Comparison of ENCODE assay signal across 13 cellular contexts in the genomic region with DNA sequence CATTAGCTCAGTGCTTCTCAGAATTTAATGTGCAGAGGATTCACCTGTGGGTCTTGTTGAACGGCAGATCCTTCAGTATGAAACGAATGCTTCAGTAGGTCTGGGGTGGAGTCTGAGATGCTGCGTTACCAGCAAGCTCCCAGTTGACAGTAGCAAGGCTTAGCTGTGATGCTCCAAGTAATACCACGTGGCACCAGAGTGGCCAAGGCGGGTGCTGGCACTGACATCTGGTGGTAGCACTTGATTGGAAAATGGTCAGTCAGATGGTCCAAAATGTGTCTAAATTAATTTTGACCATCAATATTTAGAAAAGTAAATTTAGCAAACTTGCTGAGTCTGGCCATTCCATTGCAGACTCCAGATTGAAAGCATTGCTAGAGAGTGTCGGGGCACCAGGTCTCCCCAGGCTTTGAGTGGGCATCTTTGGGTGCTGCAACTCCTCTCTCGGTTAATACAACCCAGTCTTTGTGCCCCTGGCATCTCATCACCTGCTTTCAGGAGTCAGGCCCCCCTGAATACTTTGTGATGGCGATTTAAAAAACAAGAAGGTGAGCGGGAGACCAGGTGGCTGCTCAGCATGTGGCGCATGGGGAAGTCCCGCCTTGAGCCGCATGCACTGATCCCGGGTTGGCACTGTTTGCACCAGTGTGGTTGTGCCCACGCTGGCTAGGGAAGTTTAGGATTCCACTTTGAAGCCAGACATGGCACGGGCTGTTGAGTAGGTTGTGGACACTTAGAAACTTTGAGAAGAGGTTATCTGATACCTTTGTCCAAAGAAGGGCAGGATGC.
A peak's percentile ranks its signal among the peaks of the same experiment; 100 is the strongest.
DNase-seq lines count a peak whose midpoint lies in the region; ATAC-seq and TF ChIP-seq lines count a peak whose summit lies in the region.
"Had no signal": no experiment of that assay in that cellular context is flagged by ENCODE, and none has a peak within 500 bp of the region (broad histone marks: within the 10 kb centered on the region; RNA-seq: fewer than 3 reads in every experiment).

No MANE protein-coding gene starts in this region.

- ATAC-seq in SK-N-SH treated with all-trans-retinoic acid at 6 μM for 48 hours (peak; percentile 40; the same call in 1 of the 3 replicates), HG02571 (IDR thresholded peaks at IDR 0.05; ENCODE audit: unreplicated experiment) (no peak)

- H3K36me3 ChIP-seq in H7 (replicated peaks; ENCODE audit: control insufficient read depth, insufficient read depth, low read length) (no peaks in the 10 kb centered on the region), HAP-1 (replicated peaks) (no peaks in the 10 kb centered on the region)

- no peak overlapping the region for H3K27ac Mint-ChIP-seq in progenitor cell of endocrine pancreas
- H3K27ac Mint-ChIP-seq: mesothelial cell of epicardium had no signal

- no peak overlapping the region for H3K4me3 ChIP-seq in AG09309 (ENCODE audit: control insufficient read depth, low read depth, low read length)
- H3K4me3 ChIP-seq in H7 (ENCODE audit: insufficient read depth, low read depth, low read length): no peak overlapping the region
- no peak overlapping the region for H3K4me3 ChIP-seq in HAP-1

- H3K36me3 Mint-ChIP-seq in progenitor cell of endocrine pancreas (ENCODE audit: insufficient read depth): peaks cover 1% of the 10 kb centered on the region

- H3K9me3 Mint-ChIP-seq in progenitor cell of endocrine pancreas (ENCODE audit: low read depth): no peaks in the 10 kb centered on the region

- in situ Hi-C loops in HAP-1 (cut with MboI; ENCODE audit: low sequenced_read_pairs): no loop called here

- H3K4me1 ChIP-seq in HAP-1: no peaks in the 10 kb centered on the region
- H3K4me1 ChIP-seq: Caco-2 had no signal

- TF ChIP-seq CTCF in AG09309 (IDR thresholded peaks at IDR 0.05; ENCODE audit: control insufficient read depth, insufficient read depth, low read depth, low read length, missing control alignments) (peak; percentile 10), progenitor cell of endocrine pancreas (IDR thresholded peaks at IDR 0.05; ENCODE audit: unreplicated experiment) (no peak)

- H3K27me3 Mint-ChIP-seq in progenitor cell of endocrine pancreas: no peaks in the 10 kb centered on the region

- no peak overlapping the region for H3K4me3 Mint-ChIP-seq in progenitor cell of endocrine pancreas (ENCODE audit: low read depth)
- H3K4me3 Mint-ChIP-seq: mesothelial cell of epicardium had no signal

- peaks cover 2% of the 10 kb centered on the region for H3K4me1 Mint-ChIP-seq in progenitor cell of endocrine pancreas (ENCODE audit: low read depth)
- H3K4me1 Mint-ChIP-seq: mesothelial cell of epicardium had no signal

- no peak for DNase-seq in AG09309 (ENCODE audit: low read depth)
- DNase-seq in H7: peak; percentile 55
- peak; percentile 24 for DNase-seq in left kidney (ENCODE audit: low read depth, low spot score)
- DNase-seq in T-helper 9 cell: no peak
- DNase-seq in HAP-1 (ENCODE audit: low spot score in 2 of 2): no peak
- no peak for DNase-seq in progenitor cell of endocrine pancreas (ENCODE audit: low spot score, unreplicated experiment)
- DNase-seq: activated CD4-positive, alpha-beta T cell treated with anti-CD3 and anti-CD28 coated beads for 1 hour; activated naive CD4-positive, alpha-beta T cell treated with Interleukin-2 at 50 U/mL for 16 hours; Caco-2; NCI-H1048 had no signal

- H3K27me3 ChIP-seq in H7 (ENCODE audit: control insufficient read depth, insufficient read depth, low read length): no peaks in the 10 kb centered on the region
- no peaks in the 10 kb centered on the region for H3K27me3 ChIP-seq in HAP-1 (ENCODE audit: low read depth)

- H3K9me3 ChIP-seq in HAP-1: no peaks in the 10 kb centered on the region
- H3K9me3 ChIP-seq: Caco-2 had no signal

TF ChIP-seq in SK-N-SH treated with all-trans-retinoic acid at 6 μM for 48 hours, 23 proteins besides CTCF, POLR2A, EP300 and RAD21:
- no peak for TF ChIP-seq SNAI2 (CRISPR knock-in tag; IDR thresholded peaks at IDR 0.05)
- TF ChIP-seq GLIS3 (CRISPR knock-in tag; IDR thresholded peaks at IDR 0.05): no peak
- TF ChIP-seq TOX (CRISPR knock-in tag; IDR thresholded peaks at IDR 0.05; ENCODE audit: borderline replicate concordance): no peak
- TF ChIP-seq ZNF70 (CRISPR knock-in tag; IDR thresholded peaks at IDR 0.05): no peak
- TF ChIP-seq ZFP30 (CRISPR knock-in tag; IDR thresholded peaks at IDR 0.05): no peak
- no peak for TF ChIP-seq TCF4 (CRISPR knock-in tag; IDR thresholded peaks at IDR 0.05; ENCODE audit: borderline replicate concordance)
- TF ChIP-seq ZC3H10 (CRISPR knock-in tag; IDR thresholded peaks at IDR 0.05): no peak
- TF ChIP-seq, protein P1, sequence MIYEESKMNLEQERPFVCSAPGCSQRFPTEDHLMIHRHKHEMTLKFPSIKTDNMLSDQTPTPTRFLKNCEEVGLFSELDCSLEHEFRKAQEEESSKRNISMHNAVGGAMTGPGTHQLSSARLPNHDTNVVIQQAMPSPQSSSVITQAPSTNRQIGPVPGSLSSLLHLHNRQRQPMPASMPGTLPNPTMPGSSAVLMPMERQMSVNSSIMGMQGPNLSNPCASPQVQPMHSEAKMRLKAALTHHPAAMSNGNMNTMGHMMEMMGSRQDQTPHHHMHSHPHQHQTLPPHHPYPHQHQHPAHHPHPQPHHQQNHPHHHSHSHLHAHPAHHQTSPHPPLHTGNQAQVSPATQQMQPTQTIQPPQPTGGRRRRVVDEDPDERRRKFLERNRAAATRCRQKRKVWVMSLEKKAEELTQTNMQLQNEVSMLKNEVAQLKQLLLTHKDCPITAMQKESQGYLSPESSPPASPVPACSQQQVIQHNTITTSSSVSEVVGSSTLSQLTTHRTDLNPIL (CRISPR knock-in tag; IDR thresholded peaks at IDR 0.05; ENCODE audit: low read depth): no peak
- TF ChIP-seq, protein P2, sequence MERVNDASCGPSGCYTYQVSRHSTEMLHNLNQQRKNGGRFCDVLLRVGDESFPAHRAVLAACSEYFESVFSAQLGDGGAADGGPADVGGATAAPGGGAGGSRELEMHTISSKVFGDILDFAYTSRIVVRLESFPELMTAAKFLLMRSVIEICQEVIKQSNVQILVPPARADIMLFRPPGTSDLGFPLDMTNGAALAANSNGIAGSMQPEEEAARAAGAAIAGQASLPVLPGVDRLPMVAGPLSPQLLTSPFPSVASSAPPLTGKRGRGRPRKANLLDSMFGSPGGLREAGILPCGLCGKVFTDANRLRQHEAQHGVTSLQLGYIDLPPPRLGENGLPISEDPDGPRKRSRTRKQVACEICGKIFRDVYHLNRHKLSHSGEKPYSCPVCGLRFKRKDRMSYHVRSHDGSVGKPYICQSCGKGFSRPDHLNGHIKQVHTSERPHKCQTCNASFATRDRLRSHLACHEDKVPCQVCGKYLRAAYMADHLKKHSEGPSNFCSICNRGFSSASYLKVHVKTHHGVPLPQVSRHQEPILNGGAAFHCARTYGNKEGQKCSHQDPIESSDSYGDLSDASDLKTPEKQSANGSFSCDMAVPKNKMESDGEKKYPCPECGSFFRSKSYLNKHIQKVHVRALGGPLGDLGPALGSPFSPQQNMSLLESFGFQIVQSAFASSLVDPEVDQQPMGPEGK (CRISPR knock-in tag; IDR thresholded peaks at IDR 0.05; ENCODE audit: borderline replicate concordance): no peak
- no peak for TF ChIP-seq RARB (CRISPR knock-in tag; IDR thresholded peaks at IDR 0.05)

Comparison
In these comparisons a context has a peak if more than half of its experiments do, and no peak if none do; other contexts are left out.
1. DNase-seq: peak in H7 (single experiment) and left kidney (single experiment); none in AG09309 (single experiment), T-helper 9 cell (single experiment), HAP-1 (0 of 2) and progenitor cell of endocrine pancreas (single experiment).